ENCODE assay signal across 8 cellular contexts in genomic region chr11:88179141-88179540, GRCh38. TPM values are rescaled to one million over a fixed set of nuclear protein-coding genes. Genes with fewer than 3 reads are reported as not detected.
DNase-seq lines count a peak whose midpoint lies in the region; ATAC-seq, FAIRE-seq and TF ChIP-seq lines count a peak whose summit lies in the region.

No MANE protein-coding gene starts in this region.

- peak; percentile 78 for ATAC-seq in GM21717 (IDR thresholded peaks at IDR 0.05; ENCODE audit: unreplicated experiment)
- ATAC-seq in HG03575 (IDR thresholded peaks at IDR 0.05; ENCODE audit: extremely low read depth, insufficient number of reproducible peaks, low FRiP score, unreplicated experiment) = peak; percentile 68
- ATAC-seq in esophagus mucosa = peak; percentile 45
- ATAC-seq in right cardiac atrium = no peak
- ATAC-seq in left lung = no peak

- no peak overlapping the region for H3K4me2 ChIP-seq in hepatocyte

- H3K36me3 ChIP-seq in left lung (no peaks in the 10 kb centered on the region), hepatocyte (replicated peaks; ENCODE audit: insufficient read depth, low read depth) (no peaks in the 10 kb centered on the region), A673 (ENCODE audit: insufficient read depth, low read length, poor library complexity, severe bottlenecking) (no peaks in the 10 kb centered on the region)

- no peaks in the 10 kb centered on the region for H3K79me2 ChIP-seq in hepatocyte

- H3K4me1 ChIP-seq in right cardiac atrium (ENCODE audit: control insufficient read depth, insufficient read depth, low read length) = no peaks in the 10 kb centered on the region
- H3K4me1 ChIP-seq in left lung = peaks cover 0 to 6% of the 10 kb centered on the region in 2 donors
- H3K4me1 ChIP-seq in hepatocyte (ENCODE audit: insufficient read depth) = peaks cover 14% of the 10 kb centered on the region
- H3K4me1 ChIP-seq in A673 (ENCODE audit: insufficient read depth, low read length, poor library complexity, severe bottlenecking) = no peaks in the 10 kb centered on the region

- H3K9me3 ChIP-seq in right cardiac atrium (ENCODE audit: control insufficient read depth, low read length) (no peaks in the 10 kb centered on the region), left lung (no peaks in the 10 kb centered on the region), hepatocyte (ENCODE audit: low read depth) (no peaks in the 10 kb centered on the region), A673 (ENCODE audit: low read depth, low read length, poor library complexity, severe bottlenecking) (no peaks in the 10 kb centered on the region)

- intact Hi-C loops in right cardiac atrium (cut with DNase I) = no loop called here
- intact Hi-C loops in left lung (cut with DNase I) = no loop called here
- intact Hi-C loops in A673 (cut with micrococcal nuclease; ENCODE audit: unreplicated experiment) = no loop called here

- no peaks in the 10 kb centered on the region for H3K27me3 ChIP-seq in right cardiac atrium (ENCODE audit: control insufficient read depth, insufficient read depth)
- no peaks in the 10 kb centered on the region for H3K27me3 ChIP-seq in left lung
- H3K27me3 ChIP-seq in hepatocyte = no peaks in the 10 kb centered on the region
- peaks cover 10% of the 10 kb centered on the region for H3K27me3 ChIP-seq in A673 (replicated peaks; ENCODE audit: insufficient read depth, low read depth, low read length, poor library complexity)

- peak; percentile 89 for FAIRE-seq in GM18507 (lab: Jason Lieb, UNC)

- DNase-seq in GM18507 (ENCODE audit: extremely low spot score, insufficient read length, low read depth) (no peak), right cardiac atrium (no peak), left lung (no peak), hepatocyte (ENCODE audit: low spot score) (no peak), A673 (ENCODE audit: low spot score) (no peak)

- H3K9me2 ChIP-seq in hepatocyte (replicated peaks; ENCODE audit: insufficient read depth) = no peaks in the 10 kb centered on the region

- H3K27ac ChIP-seq in right cardiac atrium (ENCODE audit: low read length) (no peak overlapping the region), left lung (no peak overlapping the region), hepatocyte (no peak overlapping the region), A673 (ENCODE audit: low read depth, low read length, poor library complexity, severe bottlenecking) (no peak overlapping the region)

- no peak overlapping the region for H3K4me3 ChIP-seq in right cardiac atrium (ENCODE audit: low read length)
- H3K4me3 ChIP-seq in left lung = no peak overlapping the region
- no peak overlapping the region for H3K4me3 ChIP-seq in hepatocyte
- no peak overlapping the region for H3K4me3 ChIP-seq in A673 (ENCODE audit: low read depth, low read length, poor library complexity, severe bottlenecking)

- CTCF ChIA-PET in A673 (lab: Charles Lee) = no interaction called here

- TF ChIP-seq CTCF in left lung (IDR thresholded peaks at IDR 0.05) (no peak), hepatocyte (IDR thresholded peaks at IDR 0.05; ENCODE audit: poor library complexity) (no peak), A673 (conservative IDR thresholded peaks at IDR 0.05; ENCODE audit: low read depth, low read length) (no peak)

- WGBS in right cardiac atrium = 75% methylated on average over 2 of the region's 2 CpGs
- WGBS in hepatocyte (ENCODE audit: low lambda C conversion rate, missing lambda C conversion rate) = 53% methylated on average over 2 of the region's 2 CpGs

- H2AFZ ChIP-seq in hepatocyte = no peak overlapping the region

- POLR2A ChIA-PET in A673 (lab: Charles Lee; ENCODE audit: low non-redundant PET) = no interaction called here

- no peaks in the 10 kb centered on the region for H4K20me1 ChIP-seq in hepatocyte (ENCODE audit: insufficient read depth, poor library complexity, severe bottlenecking)

- no TSS peak for BruUV-seq in A673 (replicated peaks; lab: Mats Ljungman, UMichigan)

RNA-seq across cellular contexts. Expression of gene RAB38, which starts 3.9 kb away (rescaled TPM):
- 84.7 TPM for total RNA-seq in esophagus mucosa
- 1 to 10 TPM in 3 of 4 donors, under 1 TPM in 1; 0.39 to 1.4 (median 1.1) TPM for total RNA-seq in right cardiac atrium
- 0.52 TPM for polyA plus RNA-seq in right cardiac atrium
- 10 to 100 TPM; 12.3 to 13.6 TPM for total RNA-seq in left lung
- total RNA-seq in hepatocyte = 13.8 and 14.6 TPM in 2 replicates
- polyA plus RNA-seq in hepatocyte = 8.5 and 14.8 TPM in 2 replicates
- total RNA-seq in A673 (2021) = 1.6 and 1.7 TPM in 2 replicates

Comparison
In these comparisons a context has a peak if more than half of its experiments do, and no peak if none do; other contexts are left out.
1. ATAC-seq: peak in GM21717 (single experiment), HG03575 (single experiment) and esophagus mucosa (single experiment); none in right cardiac atrium (0 of 2) and left lung (single experiment).